Comparison of ENCODE assay signal across 25 cellular contexts in genomic region chr2:224410946-224411561, GRCh38. TPM values are rescaled to one million over a fixed set of nuclear protein-coding genes. Genes with fewer than 3 reads are reported as not detected.
DNase-seq lines count a peak whose midpoint lies in the region; ATAC-seq, FAIRE-seq and TF ChIP-seq lines count a peak whose summit lies in the region.
"Had no signal": no experiment of that assay in that cellular context is flagged by ENCODE, and none has a peak within 500 bp of the region (broad histone marks: within the 10 kb centered on the region; RNA-seq: fewer than 3 reads in every experiment).

No MANE protein-coding gene starts in this region.

- H3K4me3 ChIP-seq in MG63, result no peak overlapping the region
- H3K4me3 ChIP-seq in epithelial cell of esophagus (ENCODE audit: low read length), result no peak overlapping the region
- H3K4me3 ChIP-seq in keratinocyte (ENCODE audit: control insufficient read depth in 2 of 3, extremely low read depth in 1 of 3, insufficient read depth in 2 of 3, low read depth in 1 of 3, low read length in 3 of 3), result no peak overlapping the region
- H3K4me3 ChIP-seq in heart left ventricle, result no peak overlapping the region
- H3K4me3 ChIP-seq: heart right ventricle, left ventricle myocardium inferior, sigmoid colon had no signal

- peak; percentile 20 for FAIRE-seq in keratinocyte (lab: Jason Lieb, UNC)
- FAIRE-seq: TTC549 had no signal

- WGBS in heart left ventricle, 4 donors, result 82 to 88% (median 86%) methylated on average over 3 of the region's 3 CpGs

- no peak overlapping the region for H3K27ac ChIP-seq in keratinocyte (ENCODE audit: control insufficient read depth, insufficient read depth, low read length)
- H3K27ac ChIP-seq in heart left ventricle, result no peak overlapping the region
- H3K27ac ChIP-seq: heart right ventricle, KMS-11, left ventricle myocardium inferior, sigmoid colon had no signal

- no peak for ATAC-seq in heart left ventricle
- ATAC-seq: activated T-cell treated with anti-CD3 and anti-CD28 coated beads, Interleukin-2, amount 50 U/mL, for 72 hours; HCT116; heart right ventricle had no signal

- H3K9me1 ChIP-seq in keratinocyte (ENCODE audit: control insufficient read depth, extremely low read depth, insufficient read depth, low read length), result no peaks in the 10 kb centered on the region

- DNase-seq in EH (ENCODE audit: low read depth) (peak; percentile 54), MG63 (peak; percentile 31), epithelial cell of esophagus (ENCODE audit: low read depth) (peak; percentile 79), keratinocyte (ENCODE audit: low read depth, low spot score) (no peak), NCI-H1694 (lab: John Stamatoyannopoulos, UW) (no peak), NCI-H748 treated with DMSO at 0.1 percent for 48 hours (lab: John Stamatoyannopoulos, UW) (no peak), DMS53 treated with DMSO at 0.1 percent for 48 hours (lab: John Stamatoyannopoulos, UW; ENCODE audit: unreplicated experiment) (no peak), heart left ventricle (no peak)
- DNase-seq: activated CD4-positive, alpha-beta T cell treated with anti-CD3 and anti-CD28 coated beads for 1 hour; activated naive CD4-positive, alpha-beta T cell treated with anti-CD3 and anti-CD28 coated beads, Interleukin-2, amount 50 U/mL, for 16 hours; activated T-cell treated with anti-CD3 and anti-CD28 coated beads, Interleukin-2, amount 50 U/mL, for 72 hours; aorta; C1 segment of cervical spinal cord; heart right ventricle; left ventricle myocardium inferior; midbrain; NCI-H187 treated with DMSO at 0.1 percent for 48 hours; OCI-M1; SIG-M5; sigmoid colon had no signal

- no peak for TF ChIP-seq POLR2A in heart left ventricle (IDR thresholded peaks at IDR 0.05)

- TF ChIP-seq CTCF in epithelial cell of esophagus (IDR thresholded peaks at IDR 0.05; ENCODE audit: insufficient read depth, low read depth, low read length, missing control alignments), result no peak
- TF ChIP-seq CTCF in keratinocyte (optimal IDR thresholded peaks at IDR 0.05 in 1 of 3, IDR thresholded peaks at IDR 0.05 in 1 of 3, conservative IDR thresholded peaks at IDR 0.05 in 1 of 3; ENCODE audit: extremely low read depth in 1 of 3, insufficient read depth in 2 of 3, low read length in 3 of 3), result no peak
- TF ChIP-seq CTCF in heart left ventricle (IDR thresholded peaks at IDR 0.05), result no peak

- H4K20me1 ChIP-seq in keratinocyte (ENCODE audit: control insufficient read depth, extremely low read depth, insufficient read depth, low read length), result no peaks in the 10 kb centered on the region

- no peaks in the 10 kb centered on the region for H3K79me2 ChIP-seq in keratinocyte (ENCODE audit: control insufficient read depth, insufficient read depth, low read length)

- H3K9me3 ChIP-seq in MG63 (no peaks in the 10 kb centered on the region), keratinocyte (ENCODE audit: control insufficient read depth, low read depth, low read length) (no peaks in the 10 kb centered on the region), heart left ventricle (no peaks in the 10 kb centered on the region)
- H3K9me3 ChIP-seq: heart right ventricle, sigmoid colon had no signal

- H3K4me1 ChIP-seq in keratinocyte (ENCODE audit: control insufficient read depth, extremely low read depth, insufficient read depth, low read length) (peaks cover 25% of the 10 kb centered on the region), heart left ventricle (peaks cover 0 to 9% (median 0%) of the 10 kb centered on the region in 12 donors)
- H3K4me1 ChIP-seq: sigmoid colon had no signal

- H3K4me2 ChIP-seq in keratinocyte (ENCODE audit: control insufficient read depth, extremely low read depth, insufficient read depth, low read depth, low read length), result peak overlapping the region; percentile 83
- H3K4me2 ChIP-seq: KMS-11 had no signal

- H2AFZ ChIP-seq in keratinocyte (ENCODE audit: control insufficient read depth, low read length), result no peak overlapping the region

- H3K27me3 ChIP-seq in MG63, result no peaks in the 10 kb centered on the region
- H3K27me3 ChIP-seq in keratinocyte (ENCODE audit: control insufficient read depth, extremely low read depth, insufficient read depth, low read length), result no peaks in the 10 kb centered on the region
- H3K27me3 ChIP-seq in heart left ventricle, result no peaks in the 10 kb centered on the region
- H3K27me3 ChIP-seq: heart right ventricle, sigmoid colon had no signal

- no peak overlapping the region for H3K9ac ChIP-seq in keratinocyte (ENCODE audit: control insufficient read depth, extremely low read depth, insufficient read depth, low read length)
- H3K9ac ChIP-seq: KMS-11 had no signal

- no peaks in the 10 kb centered on the region for H3K36me3 ChIP-seq in MG63
- H3K36me3 ChIP-seq in keratinocyte (ENCODE audit: control insufficient read depth in 2 of 2, extremely low read depth in 1 of 2, insufficient read depth in 2 of 2, low read length in 2 of 2), result no peaks in the 10 kb centered on the region
- H3K36me3 ChIP-seq in heart left ventricle, result no peaks in the 10 kb centered on the region
- H3K36me3 ChIP-seq: heart right ventricle, left ventricle myocardium inferior, sigmoid colon had no signal

- intact Hi-C loops in heart left ventricle (cut with DNase I), result no loop called here

- dilution Hi-C loops in keratinocyte (cut with MboI; ENCODE audit: extremely low pct_ligation_motif_present, low sequenced_read_pairs), result no loop called here

RNA-seq across cellular contexts. Expression of gene FAM124B, which starts 9.1 kb away (rescaled TPM):
- total RNA-seq in MG63 (2014; rRNA removed; shearing (Covaris generic); ENCODE audit: low replicate concordance), result not detected in 2 replicates
- 0.03 to 0.04 TPM (median 0.03 TPM) in 3 replicates for polyA plus RNA-seq in keratinocyte
- 0.20 TPM for polyA plus RNA-seq in keratinocyte (2011; ENCODE audit: low read depth)
- 0.04 TPM in 1 of 2 replicates, not detected in the other for polyA plus RNA-seq in keratinocyte (2011; cell fraction: cytosol; rRNA removed)
- polyA plus RNA-seq in keratinocyte (2011; cell fraction: nucleus; rRNA removed), result 0.13 and 0.17 TPM in 2 replicates
- polyA plus RNA-seq in keratinocyte (2012; ENCODE audit: low replicate concordance), result 0.23 TPM in 1 of 2 replicates, not detected in the other
- 0.10 TPM in 1 of 3 replicates, not detected in the others for polyA minus RNA-seq in keratinocyte
- polyA minus RNA-seq in keratinocyte (2011; cell fraction: cytosol; rRNA and poly(A)+ RNA removed), result not detected
- 0.21 TPM in 1 of 2 replicates, not detected in the other for polyA minus RNA-seq in keratinocyte (2011; cell fraction: nucleus; rRNA and poly(A)+ RNA removed)
- 1 to 10 TPM in 8 of 9 donors, under 1 TPM in 1; 0.77 to 5.1 (median 1.6) TPM for total RNA-seq in heart left ventricle
- polyA plus RNA-seq in heart left ventricle, result 1 to 10 TPM in 1 of 2 donors, under 1 TPM in 1; 0.34 to 4.0 TPM
- total RNA-seq: chondrocyte, neural crest cell had no signal
- polyA plus RNA-seq: aorta had no signal

Comparison
In these comparisons a context has a peak if more than half of its experiments do, and no peak if none do; other contexts are left out.
1. DNase-seq: peak in EH (single experiment), MG63 (single experiment) and epithelial cell of esophagus (single experiment); none in keratinocyte (single experiment), NCI-H1694 (single experiment), NCI-H748 treated with DMSO at 0.1 percent for 48 hours (single experiment), DMS53 treated with DMSO at 0.1 percent for 48 hours (single experiment) and heart left ventricle (0 of 5).